ENCODE assay signal across 1 cellular context in the genomic region with DNA sequence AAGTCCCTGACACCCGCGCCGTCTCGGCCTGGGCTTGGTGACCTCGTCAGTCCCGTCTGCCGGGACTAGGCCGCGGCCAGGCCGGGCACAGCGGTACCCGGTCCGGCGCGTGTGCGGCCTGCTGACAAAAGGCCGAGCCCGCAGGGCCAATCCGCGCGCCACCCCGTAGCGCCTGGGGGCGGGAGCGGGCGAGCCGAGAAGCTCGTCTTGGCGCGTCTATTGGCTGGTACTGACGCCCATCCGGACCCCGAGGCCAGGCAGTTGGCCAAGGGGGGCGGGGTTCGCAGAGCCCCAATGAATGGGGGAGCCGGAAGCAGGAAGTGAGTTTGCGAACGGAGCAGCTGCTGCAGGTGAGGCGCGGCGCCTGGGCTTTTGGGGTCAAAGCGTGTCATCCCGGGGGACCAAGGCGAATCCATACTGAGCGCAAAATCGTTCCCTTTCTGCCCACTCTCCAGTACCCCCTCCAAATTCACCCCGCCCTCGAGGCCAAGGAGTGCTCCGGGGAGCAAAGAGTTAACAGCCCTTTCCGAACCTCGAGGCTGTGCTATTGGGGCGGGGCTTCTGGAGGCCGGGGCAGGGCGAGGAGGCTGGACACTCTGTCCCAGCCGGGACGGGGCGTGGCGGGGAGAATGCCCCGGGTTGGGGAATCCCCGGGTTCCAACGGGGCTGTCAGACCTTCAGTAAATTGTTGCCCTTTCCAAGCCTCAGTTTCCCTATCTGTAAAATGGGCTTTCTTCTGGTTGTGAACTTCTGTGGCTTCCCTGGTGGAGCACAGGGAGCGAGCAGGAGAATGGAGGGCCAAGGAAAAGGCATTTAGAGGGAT.
TF ChIP-seq lines count a peak whose summit lies in the region.

A gene with protein sequence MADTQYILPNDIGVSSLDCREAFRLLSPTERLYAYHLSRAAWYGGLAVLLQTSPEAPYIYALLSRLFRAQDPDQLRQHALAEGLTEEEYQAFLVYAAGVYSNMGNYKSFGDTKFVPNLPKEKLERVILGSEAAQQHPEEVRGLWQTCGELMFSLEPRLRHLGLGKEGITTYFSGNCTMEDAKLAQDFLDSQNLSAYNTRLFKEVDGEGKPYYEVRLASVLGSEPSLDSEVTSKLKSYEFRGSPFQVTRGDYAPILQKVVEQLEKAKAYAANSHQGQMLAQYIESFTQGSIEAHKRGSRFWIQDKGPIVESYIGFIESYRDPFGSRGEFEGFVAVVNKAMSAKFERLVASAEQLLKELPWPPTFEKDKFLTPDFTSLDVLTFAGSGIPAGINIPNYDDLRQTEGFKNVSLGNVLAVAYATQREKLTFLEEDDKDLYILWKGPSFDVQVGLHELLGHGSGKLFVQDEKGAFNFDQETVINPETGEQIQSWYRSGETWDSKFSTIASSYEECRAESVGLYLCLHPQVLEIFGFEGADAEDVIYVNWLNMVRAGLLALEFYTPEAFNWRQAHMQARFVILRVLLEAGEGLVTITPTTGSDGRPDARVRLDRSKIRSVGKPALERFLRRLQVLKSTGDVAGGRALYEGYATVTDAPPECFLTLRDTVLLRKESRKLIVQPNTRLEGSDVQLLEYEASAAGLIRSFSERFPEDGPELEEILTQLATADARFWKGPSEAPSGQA (plus strand): TSS at position 319 of the 823 bp plus-strand sequence. CDS start 1,767 bp downstream, outside the sequence.

TF ChIP-seq in HepG2, 621 proteins besides CTCF, POLR2A, EP300 and RAD21 (continued from another document and continues in another):
- TF ChIP-seq, protein P1, sequence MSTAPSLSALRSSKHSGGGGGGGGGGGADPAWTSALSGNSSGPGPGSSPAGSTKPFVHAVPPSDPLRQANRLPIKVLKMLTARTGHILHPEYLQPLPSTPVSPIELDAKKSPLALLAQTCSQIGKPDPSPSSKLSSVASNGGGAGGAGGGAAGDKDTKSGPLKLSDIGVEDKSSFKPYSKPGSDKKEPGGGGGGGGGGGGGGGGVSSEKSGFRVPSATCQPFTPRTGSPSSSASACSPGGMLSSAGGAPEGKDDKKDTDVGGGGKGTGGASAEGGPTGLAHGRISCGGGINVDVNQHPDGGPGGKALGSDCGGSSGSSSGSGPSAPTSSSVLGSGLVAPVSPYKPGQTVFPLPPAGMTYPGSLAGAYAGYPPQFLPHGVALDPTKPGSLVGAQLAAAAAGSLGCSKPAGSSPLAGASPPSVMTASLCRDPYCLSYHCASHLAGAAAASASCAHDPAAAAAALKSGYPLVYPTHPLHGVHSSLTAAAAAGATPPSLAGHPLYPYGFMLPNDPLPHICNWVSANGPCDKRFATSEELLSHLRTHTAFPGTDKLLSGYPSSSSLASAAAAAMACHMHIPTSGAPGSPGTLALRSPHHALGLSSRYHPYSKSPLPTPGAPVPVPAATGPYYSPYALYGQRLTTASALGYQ (CRISPR knock-in tag; IDR thresholded peaks at IDR 0.05) = 0 out of 2 replicates have a peak, but pooled peaks have one; percentile 28
- TF ChIP-seq CBX2 (IDR thresholded peaks at IDR 0.05; ENCODE audit: low read depth, low read length) = no peak
- no peak for TF ChIP-seq CBX2 (CRISPR knock-in tag; IDR thresholded peaks at IDR 0.05; ENCODE audit: low read depth)
- TF ChIP-seq HNF4A (CRISPR knock-in tag; IDR thresholded peaks at IDR 0.05) = no peak
- peak; percentile 39; the same call in 1 of the 2 replicates for TF ChIP-seq MEIS2 (CRISPR knock-in tag; IDR thresholded peaks at IDR 0.05)
- TF ChIP-seq, protein P2, sequence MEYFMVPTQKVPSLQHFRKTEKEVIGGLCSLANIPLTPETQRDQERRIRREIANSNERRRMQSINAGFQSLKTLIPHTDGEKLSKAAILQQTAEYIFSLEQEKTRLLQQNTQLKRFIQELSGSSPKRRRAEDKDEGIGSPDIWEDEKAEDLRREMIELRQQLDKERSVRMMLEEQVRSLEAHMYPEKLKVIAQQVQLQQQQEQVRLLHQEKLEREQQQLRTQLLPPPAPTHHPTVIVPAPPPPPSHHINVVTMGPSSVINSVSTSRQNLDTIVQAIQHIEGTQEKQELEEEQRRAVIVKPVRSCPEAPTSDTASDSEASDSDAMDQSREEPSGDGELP (IDR thresholded peaks at IDR 0.05; ENCODE audit: borderline replicate concordance, low read depth) = 0 out of 2 replicates have a peak, but pooled peaks have one; percentile 70
- TF ChIP-seq, protein P3, sequence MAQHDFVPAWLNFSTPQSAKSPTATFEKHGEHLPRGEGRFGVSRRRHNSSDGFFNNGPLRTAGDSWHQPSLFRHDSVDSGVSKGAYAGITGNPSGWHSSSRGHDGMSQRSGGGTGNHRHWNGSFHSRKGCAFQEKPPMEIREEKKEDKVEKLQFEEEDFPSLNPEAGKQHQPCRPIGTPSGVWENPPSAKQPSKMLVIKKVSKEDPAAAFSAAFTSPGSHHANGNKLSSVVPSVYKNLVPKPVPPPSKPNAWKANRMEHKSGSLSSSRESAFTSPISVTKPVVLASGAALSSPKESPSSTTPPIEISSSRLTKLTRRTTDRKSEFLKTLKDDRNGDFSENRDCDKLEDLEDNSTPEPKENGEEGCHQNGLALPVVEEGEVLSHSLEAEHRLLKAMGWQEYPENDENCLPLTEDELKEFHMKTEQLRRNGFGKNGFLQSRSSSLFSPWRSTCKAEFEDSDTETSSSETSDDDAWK (CRISPR knock-in tag; IDR thresholded peaks at IDR 0.05) = no peak
- no peak; the same call in 1 of the 2 replicates for TF ChIP-seq ZNF235 (CRISPR knock-in tag; IDR thresholded peaks at IDR 0.05; ENCODE audit: borderline replicate concordance)
- TF ChIP-seq KLF16 (CRISPR knock-in tag; IDR thresholded peaks at IDR 0.05) = peak in 1 of 2 experiments; percentile 92; a peak in 2 of 4 replicates
- peak; percentile 69; the same call in 1 of the 2 replicates for TF ChIP-seq ZMAT3 (CRISPR knock-in tag; conservative IDR thresholded peaks at IDR 0.05)
- TF ChIP-seq ZFY (CRISPR knock-in tag; IDR thresholded peaks at IDR 0.05) = peak; percentile 100
- TF ChIP-seq, protein P4, sequence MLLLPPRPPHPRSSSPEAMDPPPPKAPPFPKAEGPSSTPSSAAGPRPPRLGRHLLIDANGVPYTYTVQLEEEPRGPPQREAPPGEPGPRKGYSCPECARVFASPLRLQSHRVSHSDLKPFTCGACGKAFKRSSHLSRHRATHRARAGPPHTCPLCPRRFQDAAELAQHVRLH (CRISPR knock-in tag; IDR thresholded peaks at IDR 0.05; ENCODE audit: borderline replicate concordance, low read depth) = no peak; the same call in 1 of the 2 replicates
- peak; percentile 80; the same call in 1 of the 2 replicates for TF ChIP-seq PRMT3 (CRISPR knock-in tag; IDR thresholded peaks at IDR 0.05; ENCODE audit: borderline replicate concordance, low read depth)
- no peak for TF ChIP-seq KLF13 (CRISPR knock-in tag; IDR thresholded peaks at IDR 0.05)
- TF ChIP-seq, protein P5, sequence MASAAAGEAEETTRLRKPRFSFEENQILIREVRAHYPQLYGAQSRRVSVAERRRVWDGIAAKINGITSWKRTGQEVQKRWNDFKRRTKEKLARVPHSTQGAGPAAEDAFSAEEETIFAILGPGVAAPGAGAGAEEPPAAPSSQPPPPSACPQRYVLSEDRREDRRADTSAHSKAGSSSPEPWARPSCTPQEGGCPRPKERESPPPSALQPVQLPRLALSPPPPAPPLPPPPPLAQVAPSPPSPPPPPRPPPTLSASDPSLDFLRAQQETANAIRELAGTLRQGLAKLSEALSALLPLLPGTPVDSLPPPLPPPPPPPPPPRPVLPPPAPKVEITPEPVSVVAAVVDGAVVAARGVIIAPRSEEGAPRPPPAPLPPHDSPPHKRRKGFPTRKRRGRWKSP (CRISPR knock-in tag; IDR thresholded peaks at IDR 0.05) = peak; percentile 91
- TF ChIP-seq, protein P6, sequence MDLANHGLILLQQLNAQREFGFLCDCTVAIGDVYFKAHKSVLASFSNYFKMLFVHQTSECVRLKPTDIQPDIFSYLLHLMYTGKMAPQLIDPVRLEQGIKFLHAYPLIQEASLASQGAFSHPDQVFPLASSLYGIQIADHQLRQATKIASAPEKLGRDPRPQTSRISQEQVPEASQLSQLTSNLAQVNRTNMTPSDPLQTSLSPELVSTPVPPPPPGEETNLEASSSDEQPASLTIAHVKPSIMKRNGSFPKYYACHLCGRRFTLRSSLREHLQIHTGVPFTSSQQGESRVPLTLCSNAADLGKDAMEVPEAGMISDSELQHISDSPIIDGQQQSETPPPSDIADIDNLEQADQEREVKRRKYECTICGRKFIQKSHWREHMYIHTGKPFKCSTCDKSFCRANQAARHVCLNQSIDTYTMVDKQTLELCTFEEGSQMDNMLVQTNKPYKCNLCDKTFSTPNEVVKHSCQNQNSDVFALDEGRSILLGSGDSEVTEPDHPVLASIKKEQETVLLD (CRISPR knock-in tag; IDR thresholded peaks at IDR 0.05; ENCODE audit: low read depth) = peak; percentile 53
- TF ChIP-seq, protein P7, sequence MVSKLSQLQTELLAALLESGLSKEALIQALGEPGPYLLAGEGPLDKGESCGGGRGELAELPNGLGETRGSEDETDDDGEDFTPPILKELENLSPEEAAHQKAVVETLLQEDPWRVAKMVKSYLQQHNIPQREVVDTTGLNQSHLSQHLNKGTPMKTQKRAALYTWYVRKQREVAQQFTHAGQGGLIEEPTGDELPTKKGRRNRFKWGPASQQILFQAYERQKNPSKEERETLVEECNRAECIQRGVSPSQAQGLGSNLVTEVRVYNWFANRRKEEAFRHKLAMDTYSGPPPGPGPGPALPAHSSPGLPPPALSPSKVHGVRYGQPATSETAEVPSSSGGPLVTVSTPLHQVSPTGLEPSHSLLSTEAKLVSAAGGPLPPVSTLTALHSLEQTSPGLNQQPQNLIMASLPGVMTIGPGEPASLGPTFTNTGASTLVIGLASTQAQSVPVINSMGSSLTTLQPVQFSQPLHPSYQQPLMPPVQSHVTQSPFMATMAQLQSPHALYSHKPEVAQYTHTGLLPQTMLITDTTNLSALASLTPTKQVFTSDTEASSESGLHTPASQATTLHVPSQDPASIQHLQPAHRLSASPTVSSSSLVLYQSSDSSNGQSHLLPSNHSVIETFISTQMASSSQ (IDR thresholded peaks at IDR 0.05; ENCODE audit: low read depth) = no peak
- TF ChIP-seq, protein P7 (CRISPR knock-in tag; IDR thresholded peaks at IDR 0.05; ENCODE audit: borderline replicate concordance) = peak; percentile 44; the same call in 1 of the 2 replicates
- TF ChIP-seq, protein P8, sequence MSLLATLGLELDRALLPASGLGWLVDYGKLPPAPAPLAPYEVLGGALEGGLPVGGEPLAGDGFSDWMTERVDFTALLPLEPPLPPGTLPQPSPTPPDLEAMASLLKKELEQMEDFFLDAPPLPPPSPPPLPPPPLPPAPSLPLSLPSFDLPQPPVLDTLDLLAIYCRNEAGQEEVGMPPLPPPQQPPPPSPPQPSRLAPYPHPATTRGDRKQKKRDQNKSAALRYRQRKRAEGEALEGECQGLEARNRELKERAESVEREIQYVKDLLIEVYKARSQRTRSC (CRISPR knock-in tag; IDR thresholded peaks at IDR 0.05; ENCODE audit: low read depth) = no peak; the same call in 1 of the 2 replicates
- peak; percentile 51; the same call in 1 of the 2 replicates for TF ChIP-seq KLF6 (CRISPR knock-in tag; IDR thresholded peaks at IDR 0.05)
- no peak; the same call in 1 of the 2 replicates for TF ChIP-seq SAFB2 (CRISPR knock-in tag; IDR thresholded peaks at IDR 0.05; ENCODE audit: borderline replicate concordance, low read depth)
- TF ChIP-seq BORCS8-MEF2B (CRISPR knock-in tag; IDR thresholded peaks at IDR 0.05) = peak; percentile 94
- 0 out of 2 replicates have a peak, but pooled peaks have one; percentile 29 for TF ChIP-seq MIER2 (CRISPR knock-in tag; IDR thresholded peaks at IDR 0.05)
- TF ChIP-seq ZNF562 (CRISPR knock-in tag; IDR thresholded peaks at IDR 0.05; ENCODE audit: borderline replicate concordance) = no peak
- TF ChIP-seq ZNF589 (CRISPR knock-in tag; conservative IDR thresholded peaks at IDR 0.05) = peak; percentile 82
- TF ChIP-seq, protein P9, sequence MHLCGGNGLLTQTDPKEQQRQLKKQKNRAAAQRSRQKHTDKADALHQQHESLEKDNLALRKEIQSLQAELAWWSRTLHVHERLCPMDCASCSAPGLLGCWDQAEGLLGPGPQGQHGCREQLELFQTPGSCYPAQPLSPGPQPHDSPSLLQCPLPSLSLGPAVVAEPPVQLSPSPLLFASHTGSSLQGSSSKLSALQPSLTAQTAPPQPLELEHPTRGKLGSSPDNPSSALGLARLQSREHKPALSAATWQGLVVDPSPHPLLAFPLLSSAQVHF (CRISPR knock-in tag; IDR thresholded peaks at IDR 0.05) = no peak
- TF ChIP-seq, protein P10, sequence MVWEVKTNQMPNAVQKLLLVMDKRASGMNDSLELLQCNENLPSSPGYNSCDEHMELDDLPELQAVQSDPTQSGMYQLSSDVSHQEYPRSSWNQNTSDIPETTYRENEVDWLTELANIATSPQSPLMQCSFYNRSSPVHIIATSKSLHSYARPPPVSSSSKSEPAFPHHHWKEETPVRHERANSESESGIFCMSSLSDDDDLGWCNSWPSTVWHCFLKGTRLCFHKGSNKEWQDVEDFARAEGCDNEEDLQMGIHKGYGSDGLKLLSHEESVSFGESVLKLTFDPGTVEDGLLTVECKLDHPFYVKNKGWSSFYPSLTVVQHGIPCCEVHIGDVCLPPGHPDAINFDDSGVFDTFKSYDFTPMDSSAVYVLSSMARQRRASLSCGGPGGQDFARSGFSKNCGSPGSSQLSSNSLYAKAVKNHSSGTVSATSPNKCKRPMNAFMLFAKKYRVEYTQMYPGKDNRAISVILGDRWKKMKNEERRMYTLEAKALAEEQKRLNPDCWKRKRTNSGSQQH (CRISPR knock-in tag; IDR thresholded peaks at IDR 0.05; ENCODE audit: low read depth) = peak; percentile 85; the same call in 1 of the 2 replicates
- TF ChIP-seq, protein P11, sequence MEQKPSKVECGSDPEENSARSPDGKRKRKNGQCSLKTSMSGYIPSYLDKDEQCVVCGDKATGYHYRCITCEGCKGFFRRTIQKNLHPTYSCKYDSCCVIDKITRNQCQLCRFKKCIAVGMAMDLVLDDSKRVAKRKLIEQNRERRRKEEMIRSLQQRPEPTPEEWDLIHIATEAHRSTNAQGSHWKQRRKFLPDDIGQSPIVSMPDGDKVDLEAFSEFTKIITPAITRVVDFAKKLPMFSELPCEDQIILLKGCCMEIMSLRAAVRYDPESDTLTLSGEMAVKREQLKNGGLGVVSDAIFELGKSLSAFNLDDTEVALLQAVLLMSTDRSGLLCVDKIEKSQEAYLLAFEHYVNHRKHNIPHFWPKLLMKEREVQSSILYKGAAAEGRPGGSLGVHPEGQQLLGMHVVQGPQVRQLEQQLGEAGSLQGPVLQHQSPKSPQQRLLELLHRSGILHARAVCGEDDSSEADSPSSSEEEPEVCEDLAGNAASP (CRISPR knock-in tag; IDR thresholded peaks at IDR 0.05; ENCODE audit: borderline replicate concordance) = peak; percentile 63
- TF ChIP-seq YY1 (IDR thresholded peaks at IDR 0.05; ENCODE audit: insufficient read depth, insufficient replicate concordance, low read depth, low read length) = peak; percentile 62
- TF ChIP-seq ZMYM3 (CRISPR knock-in tag; IDR thresholded peaks at IDR 0.05) = peak; percentile 98
- peak; percentile 67; the same call in 1 of the 2 replicates for TF ChIP-seq TGIF2 (CRISPR knock-in tag; IDR thresholded peaks at IDR 0.05)
- peak; percentile 18; the same call in 1 of the 2 replicates for TF ChIP-seq KLF15 (CRISPR knock-in tag; IDR thresholded peaks at IDR 0.05; ENCODE audit: borderline replicate concordance)
